Comparison of ENCODE assay signal across 26 cellular contexts in genomic region chr17:42301022-42301421, GRCh38.
"Had no signal": no experiment of that assay in that cellular context is flagged by ENCODE, and none has a peak within 500 bp of the region (broad histone marks: within the 10 kb centered on the region; RNA-seq: fewer than 3 reads in every experiment).

No MANE protein-coding gene starts in this region.

- H3K4me2 ChIP-seq: hepatocyte had no signal

- H3K27me3 ChIP-seq: dorsolateral prefrontal cortex, gastrocnemius medialis, heart left ventricle, hepatocyte, right atrium auricular region, sigmoid colon, spleen, testis, tibial artery had no signal

- H3K4me1 Mint-ChIP-seq: memory B cell, neural crest cell had no signal

- H3K4me3 ChIP-seq: dorsolateral prefrontal cortex, gastrocnemius medialis, heart left ventricle, hepatocyte, lung, prostate gland, right atrium auricular region, sigmoid colon, spleen, testis, tibial artery had no signal

- H3K9me3 ChIP-seq: gastrocnemius medialis, heart left ventricle, prostate gland, right atrium auricular region, sigmoid colon, spleen, testis, tibial artery had no signal

- H3K4me3 Mint-ChIP-seq: memory B cell; natural killer cell treated with Interleukin-12 subunit alpha and Interleukin-12 subunit beta and Interleukin-15 and Interleukin-18, amount 100 ng/mL, for 72 hours; neural crest cell; type B pancreatic cell had no signal

- H3K27me3 Mint-ChIP-seq: memory B cell; naive B cell; natural killer cell treated with Interleukin-12 subunit alpha and Interleukin-12 subunit beta and Interleukin-15 and Interleukin-18, amount 100 ng/mL, for 72 hours had no signal

- H3K79me2 ChIP-seq: hepatocyte had no signal

- ATAC-seq: esophagus mucosa; gastrocnemius medialis; heart left ventricle; left lobe of liver; natural killer cell treated with Interleukin-12 subunit alpha and Interleukin-12 subunit beta and Interleukin-15 and Interleukin-18, amount 100 ng/mL, for 72 hours had no signal

- H3K27ac ChIP-seq: dorsolateral prefrontal cortex, epithelial cell of prostate, gastrocnemius medialis, heart left ventricle, hepatocyte, prostate gland, right atrium auricular region, sigmoid colon, spleen, testis, tibial artery had no signal

- H3K27ac Mint-ChIP-seq: memory B cell, type B pancreatic cell had no signal

- H3K4me1 ChIP-seq: gastrocnemius medialis, heart left ventricle, prostate gland, right atrium auricular region, sigmoid colon, spleen, testis, tibial artery had no signal

- DNase-seq: dorsolateral prefrontal cortex; effector CD4-positive, alpha-beta T cell; foreskin fibroblast; gastrocnemius medialis; heart left ventricle; kidney; naive B cell; sigmoid colon; spleen; stimulated activated CD4-positive, alpha-beta T cell treated with anti-CD3 and anti-CD28 coated beads, Interleukin-4, amount 100 ng/mL, for 4 hours; stimulated activated naive CD4-positive, alpha-beta T cell treated with Interleukin-2 at 50 U/mL for 16 hours; substantia nigra; testis; tibial artery had no signal

- FAIRE-seq: colon, kidney had no signal

- H3K9me3 Mint-ChIP-seq: memory B cell; naive B cell; natural killer cell treated with Interleukin-12 subunit alpha and Interleukin-12 subunit beta and Interleukin-15 and Interleukin-18, amount 100 ng/mL, for 72 hours; neural crest cell; type B pancreatic cell had no signal

- H3K36me3 Mint-ChIP-seq: type B pancreatic cell had no signal

- H2AFZ ChIP-seq: hepatocyte had no signal
